ENCODE assay signal across 20 cellular contexts in the genomic region with DNA sequence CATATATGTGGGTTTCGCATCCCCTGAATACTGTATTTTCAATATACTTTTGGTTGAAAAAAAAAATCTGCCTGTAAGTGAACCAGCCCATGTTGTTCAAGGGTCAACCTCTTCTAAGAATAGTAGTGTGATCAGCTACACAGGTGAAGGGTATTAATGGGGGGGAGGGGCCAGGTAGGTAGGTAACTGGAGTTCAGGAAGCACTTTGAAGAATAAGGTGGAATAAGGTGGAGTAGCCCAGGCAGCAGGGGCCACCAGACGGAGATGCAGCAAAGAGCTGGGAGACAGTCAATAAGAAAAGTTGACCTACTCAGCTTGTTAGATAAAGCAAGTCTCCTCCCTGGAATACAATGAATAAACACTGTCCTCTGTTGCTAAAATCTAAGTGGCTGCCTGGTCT. TPM values are rescaled to one million over a fixed set of nuclear protein-coding genes. Genes with fewer than 3 reads are reported as not detected.
DNase-seq lines count a peak whose midpoint lies in the region; ATAC-seq and TF ChIP-seq lines count a peak whose summit lies in the region.
"Had no signal": no experiment of that assay in that cellular context is flagged by ENCODE, and none has a peak within 500 bp of the region (broad histone marks: within the 10 kb centered on the region; RNA-seq: fewer than 3 reads in every experiment).

No MANE protein-coding gene starts in this region.

- no peaks in the 10 kb centered on the region for H3K9me3 ChIP-seq in CD4-positive, alpha-beta memory T cell (ENCODE audit: control insufficient read depth in 1 of 2, low read length in 2 of 2)
- H3K9me3 ChIP-seq in naive thymus-derived CD4-positive, alpha-beta T cell (ENCODE audit: control insufficient read depth in 2 of 3, low read length in 3 of 3): no peaks in the 10 kb centered on the region

- no peak overlapping the region for H3K4me3 Mint-ChIP-seq in activated naive CD4-positive, alpha-beta T cell treated with anti-CD3 and anti-CD28 coated beads for 36 hours
- H3K4me3 Mint-ChIP-seq in CD4-positive, alpha-beta memory T cell: peak overlapping the region in 2 of 8 donors; percentile 5 to 20
- H3K4me3 Mint-ChIP-seq in naive thymus-derived CD4-positive, alpha-beta T cell: peak overlapping the region in 5 of 10 donors; percentile 5 to 89 (median 19)

- peak overlapping the region; percentile 12 to 44 for H3K27ac Mint-ChIP-seq in activated naive CD4-positive, alpha-beta T cell treated with anti-CD3 and anti-CD28 coated beads, Interleukin-2, amount 50 U/mL, for 72 hours
- no peak overlapping the region for H3K27ac Mint-ChIP-seq in activated naive CD4-positive, alpha-beta T cell treated with anti-CD3 and anti-CD28 coated beads for 36 hours
- peak overlapping the region in 6 of 7 donors; percentile 19 to 82 (median 33) for H3K27ac Mint-ChIP-seq in CD4-positive, alpha-beta memory T cell
- H3K27ac Mint-ChIP-seq in naive thymus-derived CD4-positive, alpha-beta T cell: peak overlapping the region in 8 of 9 donors; percentile 12 to 88 (median 67)

- no peak overlapping the region for H3K4me3 ChIP-seq in CD4-positive, alpha-beta memory T cell (ENCODE audit: low read length in 2 of 2)
- no peak overlapping the region for H3K4me3 ChIP-seq in naive thymus-derived CD4-positive, alpha-beta T cell (ENCODE audit: low read length)

- peaks cover 74% of the 10 kb centered on the region for H3K36me3 ChIP-seq in CD4-positive, alpha-beta memory T cell (ENCODE audit: insufficient read depth, low read length)
- peaks cover 29 to 77% (median 29%) of the 10 kb centered on the region in 3 experiments for H3K36me3 ChIP-seq in naive thymus-derived CD4-positive, alpha-beta T cell (ENCODE audit: control insufficient read depth in 2 of 3, insufficient read depth in 3 of 3, low read length in 3 of 3)

- no peak for DNase-seq in activated naive CD4-positive, alpha-beta T cell treated with anti-CD3 and anti-CD28 coated beads, Interleukin-2, amount 50 U/mL, for 72 hours (ENCODE audit: low spot score in 2 of 2)
- no peak for DNase-seq in activated naive CD4-positive, alpha-beta T cell treated with anti-CD3 and anti-CD28 coated beads for 36 hours
- no peak for DNase-seq in CD4-positive, alpha-beta memory T cell
- DNase-seq in naive thymus-derived CD4-positive, alpha-beta T cell: no peak
- DNase-seq in 8988T: no peak
- DNase-seq in activated CD4-positive, CD25-positive, alpha-beta regulatory T cell (lab: John Stamatoyannopoulos, UW): no peak
- DNase-seq: Calu3, DMS53, HCEC 1CT, KBM-7, NCI-H1048, NCI-H1436 treated with DMSO at 0.1 percent for 48 hours, NCI-H2081, NCI-H510A treated with DMSO at 0.1 percent for 48 hours, NCI-H82, PC-3 had no signal

- H3K36me3 Mint-ChIP-seq in activated naive CD4-positive, alpha-beta T cell treated with anti-CD3 and anti-CD28 coated beads, Interleukin-2, amount 50 U/mL, for 72 hours: peaks cover 41 to 81% of the 10 kb centered on the region in 2 donors
- peaks cover 77% of the 10 kb centered on the region for H3K36me3 Mint-ChIP-seq in activated naive CD4-positive, alpha-beta T cell treated with anti-CD3 and anti-CD28 coated beads for 36 hours (ENCODE audit: low read depth)
- H3K36me3 Mint-ChIP-seq in CD4-positive, alpha-beta memory T cell: peaks cover 87 to 96% of the 10 kb centered on the region in 2 donors
- peaks cover 37 to 92% (median 65%) of the 10 kb centered on the region in 5 donors for H3K36me3 Mint-ChIP-seq in naive thymus-derived CD4-positive, alpha-beta T cell

- intact Hi-C loops in activated naive CD4-positive, alpha-beta T cell treated with anti-CD3 and anti-CD28 coated beads for 36 hours (cut with micrococcal nuclease): no loop called here
- intact Hi-C loops in CD4-positive, alpha-beta memory T cell (cut with micrococcal nuclease): no loop called here
- intact Hi-C loops in naive thymus-derived CD4-positive, alpha-beta T cell (cut with micrococcal nuclease): no loop called here

- POLR2A ChIA-PET in CD4-positive, alpha-beta memory T cell (lab: Charles Lee; ENCODE audit: partially characterized antibody): interaction anchor here (4.1 to 11.5 kb wide), 3 partner anchors 9 to 30 kb away, joined by 59 to 245 read pairs (median 200); partner anchors contain the start of gene LDHB
- POLR2A ChIA-PET in naive thymus-derived CD4-positive, alpha-beta T cell (lab: Charles Lee): interaction anchor here (0.7 to 14.1 kb wide), 9 partner anchors 9 to 35 kb away, joined by 3 to 242 read pairs (median 8); partner anchors contain the start of gene LDHB

- H3K9me3 Mint-ChIP-seq in activated naive CD4-positive, alpha-beta T cell treated with anti-CD3 and anti-CD28 coated beads, Interleukin-2, amount 50 U/mL, for 72 hours: no peaks in the 10 kb centered on the region
- no peaks in the 10 kb centered on the region for H3K9me3 Mint-ChIP-seq in activated naive CD4-positive, alpha-beta T cell treated with anti-CD3 and anti-CD28 coated beads for 36 hours
- H3K9me3 Mint-ChIP-seq in CD4-positive, alpha-beta memory T cell: no peaks in the 10 kb centered on the region
- H3K9me3 Mint-ChIP-seq in naive thymus-derived CD4-positive, alpha-beta T cell: no peaks in the 10 kb centered on the region

- H3K4me1 ChIP-seq in CD4-positive, alpha-beta memory T cell (ENCODE audit: insufficient read depth, low read length): peaks cover 89% of the 10 kb centered on the region
- peaks cover 0 to 85% of the 10 kb centered on the region in 2 donors for H3K4me1 ChIP-seq in naive thymus-derived CD4-positive, alpha-beta T cell (ENCODE audit: control insufficient read depth in 2 of 2, insufficient read depth in 2 of 2, low read length in 2 of 2)

- CTCF ChIA-PET in activated naive CD4-positive, alpha-beta T cell treated with anti-CD3 and anti-CD28 coated beads for 36 hours (lab: Charles Lee): interaction anchor here (0.6 to 1.3 kb wide), 2 partner anchors 31 to 146 kb away, joined by 4 to 5 read pairs; partner anchors contain the start of genes GOLT1B and RECQL
- CTCF ChIA-PET in CD4-positive, alpha-beta memory T cell (lab: Charles Lee; ENCODE audit: partially characterized antibody): interaction anchor here (0.8 to 7.7 kb wide), 2 partner anchors 30 to 31 kb away, joined by 3 to 79 read pairs; no protein-coding TSS in a partner anchor
- CTCF ChIA-PET in naive thymus-derived CD4-positive, alpha-beta T cell (lab: Charles Lee): interaction anchor here (0.6 to 1.6 kb wide), 5 partner anchors 28 to 35 kb away, joined by 3 to 4 read pairs (median 3); no protein-coding TSS in a partner anchor

- ATAC-seq in activated naive CD4-positive, alpha-beta T cell treated with anti-CD3 and anti-CD28 coated beads, Interleukin-2, amount 50 U/mL, for 72 hours: no peak
- ATAC-seq in naive thymus-derived CD4-positive, alpha-beta T cell: no peak
- ATAC-seq in GM21367 (IDR thresholded peaks at IDR 0.05; ENCODE audit: unreplicated experiment): no peak
- ATAC-seq: PC-3 had no signal

- no peak overlapping the region for H3K27ac ChIP-seq in CD4-positive, alpha-beta memory T cell (ENCODE audit: low read depth, low read length)
- peak overlapping the region; percentile 16 for H3K27ac ChIP-seq in naive thymus-derived CD4-positive, alpha-beta T cell (ENCODE audit: low read depth, low read length)
- H3K27ac ChIP-seq: C4-2B had no signal

- no peaks in the 10 kb centered on the region for H3K27me3 Mint-ChIP-seq in activated naive CD4-positive, alpha-beta T cell treated with anti-CD3 and anti-CD28 coated beads for 36 hours (ENCODE audit: low read depth)
- no peaks in the 10 kb centered on the region for H3K27me3 Mint-ChIP-seq in CD4-positive, alpha-beta memory T cell
- no peaks in the 10 kb centered on the region for H3K27me3 Mint-ChIP-seq in naive thymus-derived CD4-positive, alpha-beta T cell

- no peaks in the 10 kb centered on the region for H3K27me3 ChIP-seq in CD4-positive, alpha-beta memory T cell (ENCODE audit: insufficient read depth, low read length)
- H3K27me3 ChIP-seq in naive thymus-derived CD4-positive, alpha-beta T cell (ENCODE audit: control insufficient read depth in 2 of 2, insufficient read depth in 2 of 2, low read length in 2 of 2): no peaks in the 10 kb centered on the region

- H3K4me1 Mint-ChIP-seq in activated naive CD4-positive, alpha-beta T cell treated with anti-CD3 and anti-CD28 coated beads for 36 hours (ENCODE audit: low read depth): peaks cover 85% of the 10 kb centered on the region
- H3K4me1 Mint-ChIP-seq in CD4-positive, alpha-beta memory T cell: peaks cover 62 to 96% (median 85%) of the 10 kb centered on the region in 4 donors
- H3K4me1 Mint-ChIP-seq in naive thymus-derived CD4-positive, alpha-beta T cell: peaks cover 67 to 100% (median 96%) of the 10 kb centered on the region in 7 donors

TF ChIP-seq in PFSK-1, 5 proteins besides CTCF, POLR2A, EP300 and RAD21 (continues in another document):
- peak; percentile 15; the same call in 1 of the 2 replicates for TF ChIP-seq POLR2AphosphoS5 (IDR thresholded peaks at IDR 0.05; ENCODE audit: low read depth, low read length)
- TF ChIP-seq FOXP2 (optimal IDR thresholded peaks at IDR 0.05; ENCODE audit: borderline replicate concordance, extremely low read depth, extremely low read length, insufficient read depth): no peak

RNA-seq across cellular contexts. Expression of gene LDHB, which starts 9.3 kb away (rescaled TPM):
- total RNA-seq in activated naive CD4-positive, alpha-beta T cell treated with anti-CD3 and anti-CD28 coated beads, Interleukin-2, amount 50 U/mL, for 72 hours: 1,000 to 10,000 TPM; 1,506 to 1,689 TPM
- 1,000 to 10,000 TPM; 2,296 to 2,461 TPM for total RNA-seq in activated naive CD4-positive, alpha-beta T cell treated with anti-CD3 and anti-CD28 coated beads for 36 hours
- total RNA-seq in CD4-positive, alpha-beta memory T cell: 1,000 to 10,000 TPM; 1,100 to 1,180 TPM
- 1,000 to 10,000 TPM; 2,006 to 2,555 TPM for polyA plus RNA-seq in CD4-positive, alpha-beta memory T cell
- polyA plus RNA-seq in PFSK-1 (2012; ENCODE audit: insufficient read length, low read depth): 469 TPM
- total RNA-seq in naive thymus-derived CD4-positive, alpha-beta T cell: 1,000 to 10,000 TPM in 3 of 5 experiments, 100 to 1,000 TPM in 2; 630 to 1,306 (median 1,079) TPM
- polyA plus RNA-seq in naive thymus-derived CD4-positive, alpha-beta T cell: 1,000 to 10,000 TPM; 2,617 to 2,849 TPM

RNA-seq across cellular contexts. Expression of gene GYS2, which starts 43.7 kb away (rescaled TPM):
- not detected for total RNA-seq in activated naive CD4-positive, alpha-beta T cell treated with anti-CD3 and anti-CD28 coated beads, Interleukin-2, amount 50 U/mL, for 72 hours
- total RNA-seq in activated naive CD4-positive, alpha-beta T cell treated with anti-CD3 and anti-CD28 coated beads for 36 hours: not detected
- total RNA-seq in CD4-positive, alpha-beta memory T cell: under 1 TPM; 0.11 to 0.32 TPM
- polyA plus RNA-seq in CD4-positive, alpha-beta memory T cell: not detected
- polyA plus RNA-seq in PFSK-1 (2012; ENCODE audit: insufficient read length, low read depth): not detected
- under 1 TPM in 2 of 5 experiments, not detected in 3; 0.12 to 0.27 TPM for total RNA-seq in naive thymus-derived CD4-positive, alpha-beta T cell
- polyA plus RNA-seq in naive thymus-derived CD4-positive, alpha-beta T cell: not detected
- total RNA-seq: Calu3, PC-3, SK-MEL-5 had no signal
